ENCODE assay signal across 24 cellular contexts in the genomic region with DNA sequence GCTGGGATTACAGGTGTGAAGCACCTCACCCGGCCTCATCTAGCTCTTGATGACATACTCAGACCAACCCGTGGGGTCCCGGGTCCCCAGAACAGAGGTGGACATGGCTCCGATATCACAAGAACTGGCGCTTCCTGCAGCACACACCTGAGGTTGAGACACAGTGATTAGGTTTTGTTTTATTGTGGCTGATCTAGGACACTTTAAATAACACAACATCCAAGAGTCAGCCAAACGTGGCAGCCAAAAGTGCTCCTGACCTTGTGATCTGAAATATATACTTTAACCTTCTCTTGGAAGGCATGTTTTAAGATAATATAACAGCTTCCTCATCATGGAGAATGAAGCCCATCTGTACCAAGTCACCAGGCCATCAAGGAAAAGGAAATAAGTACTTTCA.
"Had no signal": no experiment of that assay in that cellular context is flagged by ENCODE, and none has a peak within 500 bp of the region (broad histone marks: within the 10 kb centered on the region; RNA-seq: fewer than 3 reads in every experiment).

No MANE protein-coding gene starts in this region.

- H3K27me3 Mint-ChIP-seq: dendritic cell treated with granulocyte-macrophage colony-stimulating factor and Interleukin-4, amounts not matched to agents 40 ng/mL and 50 ng/mL, for 4 days; effector memory CD8-positive, alpha-beta T cell had no signal

- H3K4me1 Mint-ChIP-seq: endodermal cell had no signal

- ATAC-seq: effector memory CD8-positive, alpha-beta T cell; foreskin keratinocyte; gastroesophageal sphincter; heart right ventricle had no signal

- H3K79me2 ChIP-seq: hepatocyte had no signal

- H3K4me3 Mint-ChIP-seq: dendritic cell treated with granulocyte-macrophage colony-stimulating factor and Interleukin-4, amounts not matched to agents 40 ng/mL and 50 ng/mL, for 4 days; effector memory CD8-positive, alpha-beta T cell; endodermal cell had no signal

- H3K27ac ChIP-seq: colonic mucosa, coronary artery, dorsolateral prefrontal cortex, epithelial cell of prostate, esophagus muscularis mucosa, esophagus squamous epithelium, foreskin keratinocyte, gastroesophageal sphincter, heart left ventricle, heart right ventricle, hepatocyte had no signal

- H3K27me3 ChIP-seq: colonic mucosa, dorsolateral prefrontal cortex, esophagus muscularis mucosa, esophagus squamous epithelium, foreskin keratinocyte, gastroesophageal sphincter, heart left ventricle, heart right ventricle, hepatocyte had no signal

- H3K9me3 ChIP-seq: colonic mucosa, esophagus squamous epithelium, gastroesophageal sphincter had no signal

- H3K4me1 ChIP-seq: colonic mucosa, foreskin keratinocyte, gastroesophageal sphincter had no signal

- H3K4me2 ChIP-seq: hepatocyte had no signal

- DNase-seq: colonic mucosa; cortex of kidney; dermis blood vessel endothelial cell; dorsolateral prefrontal cortex; effector CD4-positive, alpha-beta T cell; effector CD8-positive, alpha-beta T cell; effector memory CD4-positive, alpha-beta T cell; effector memory CD8-positive, alpha-beta T cell; endodermal cell; erythroblast; esophagus squamous epithelium; foreskin fibroblast; foreskin keratinocyte; foreskin melanocyte; glutamatergic neuron; head of caudate nucleus; heart left ventricle; heart right ventricle had no signal

- H3K36me3 ChIP-seq: colonic mucosa, esophagus muscularis mucosa, esophagus squamous epithelium, heart left ventricle, heart right ventricle had no signal

- H3K27ac Mint-ChIP-seq: dendritic cell treated with granulocyte-macrophage colony-stimulating factor and Interleukin-4, amounts not matched to agents 40 ng/mL and 50 ng/mL, for 4 days; effector memory CD8-positive, alpha-beta T cell; endodermal cell had no signal

- H3K4me3 ChIP-seq: colonic mucosa, coronary artery, dorsolateral prefrontal cortex, esophagus muscularis mucosa, esophagus squamous epithelium, gastroesophageal sphincter, heart left ventricle, heart right ventricle, hepatocyte had no signal

- H2AFZ ChIP-seq: hepatocyte had no signal
